21 cellular contexts compared by ENCODE assay signal in genomic region chr12:20109667-20110066, GRCh38.
"Had no signal": no experiment of that assay in that cellular context is flagged by ENCODE, and none has a peak within 500 bp of the region (broad histone marks: within the 10 kb centered on the region; RNA-seq: fewer than 3 reads in every experiment).

No MANE protein-coding gene starts in this region.

- H3K9me3 Mint-ChIP-seq: activated CD8-positive, alpha-beta T cell treated with anti-CD3 and anti-CD28 coated beads for 36 hours; central memory CD8-positive, alpha-beta T cell; T-cell had no signal

- H3K4me1 Mint-ChIP-seq: central memory CD8-positive, alpha-beta T cell; T-cell had no signal

- H3K36me3 Mint-ChIP-seq: activated naive CD8-positive, alpha-beta T cell; T-cell had no signal

- H3K4me1 ChIP-seq: body of pancreas, parathyroid adenoma, upper lobe of right lung had no signal

- H3K27ac ChIP-seq: body of pancreas, neutrophil, parathyroid adenoma, upper lobe of right lung, VCaP had no signal

- H3K4me3 ChIP-seq: body of pancreas, upper lobe of right lung had no signal

- ATAC-seq: activated CD8-positive, alpha-beta T cell treated with anti-CD3 and anti-CD28 coated beads for 36 hours; body of pancreas; left colon; T-cell; upper lobe of right lung had no signal

- H3K79me2 ChIP-seq: parathyroid adenoma had no signal

- H3K4me2 ChIP-seq: SK-N-SH had no signal

- H3K27ac Mint-ChIP-seq: activated CD8-positive, alpha-beta T cell treated with anti-CD3 and anti-CD28 coated beads for 36 hours; activated naive CD8-positive, alpha-beta T cell; T-cell had no signal

- H3K27me3 ChIP-seq: body of pancreas, neutrophil, upper lobe of right lung had no signal

- DNase-seq: activated CD4-positive, alpha-beta T cell treated with anti-CD3 and anti-CD28 coated beads for 4 hours; activated CD8-positive, alpha-beta T cell treated with anti-CD3 and anti-CD28 coated beads for 36 hours; activated effector memory CD4-positive, alpha-beta T cell treated with anti-CD3 and anti-CD28 coated beads, Interleukin-2, amount 50 U/mL, for 16 hours; activated T-cell treated with anti-CD3 and anti-CD28 coated beads, Interleukin-2, amount 50 U/mL, for 48 hours; amniotic stem cell; body of pancreas; effector CD8-positive, alpha-beta T cell; foreskin fibroblast; left colon; midbrain; SK-N-SH; stimulated activated CD4-positive, alpha-beta T cell treated with anti-CD3 and anti-CD28 coated beads, Interleukin-4, amount 100 ng/mL, for 24 hours; stimulated activated naive CD4-positive, alpha-beta T cell; substantia nigra; T-cell; upper lobe of right lung had no signal

- H3K4me3 Mint-ChIP-seq: activated CD8-positive, alpha-beta T cell treated with anti-CD3 and anti-CD28 coated beads for 36 hours; activated naive CD8-positive, alpha-beta T cell; central memory CD8-positive, alpha-beta T cell; T-cell had no signal

- H3K9me2 ChIP-seq: SK-N-SH had no signal

- H3K9ac ChIP-seq: parathyroid adenoma, SK-N-SH had no signal

- H2AFZ ChIP-seq: parathyroid adenoma had no signal

- H3K36me3 ChIP-seq: neutrophil, upper lobe of right lung had no signal

- H3K9me3 ChIP-seq: body of pancreas, neutrophil, SK-N-SH, upper lobe of right lung had no signal

- H3K27me3 Mint-ChIP-seq: activated naive CD8-positive, alpha-beta T cell; central memory CD8-positive, alpha-beta T cell; T-cell had no signal
